ENCODE assay signal across 15 cellular contexts in genomic region chr9:121125590-121125989, GRCh38. TPM values are rescaled to one million over a fixed set of nuclear protein-coding genes. Genes with fewer than 3 reads are reported as not detected.
A peak's percentile ranks its signal among the peaks of the same experiment; 100 is the strongest.
DNase-seq lines count a peak whose midpoint lies in the region; ATAC-seq, FAIRE-seq and TF ChIP-seq lines count a peak whose summit lies in the region.
"Had no signal": no experiment of that assay in that cellular context is flagged by ENCODE, and none has a peak within 500 bp of the region (broad histone marks: within the 10 kb centered on the region; RNA-seq: fewer than 3 reads in every experiment).

No MANE protein-coding gene starts in this region.

- no TSS peak for BruUV-seq in K562 (replicated peaks; lab: Mats Ljungman, UMichigan)

- H3K4me3 ChIP-seq in CD8-positive, alpha-beta T cell (ENCODE audit: low read depth, low read length) = no peak overlapping the region
- H3K4me3 ChIP-seq in K562 = no peak overlapping the region
- H3K4me3 ChIP-seq in neural progenitor cell = no peak overlapping the region
- H3K4me3 ChIP-seq: GM23338 had no signal

- H3K27ac ChIP-seq in CD8-positive, alpha-beta T cell (ENCODE audit: low read depth, low read length) = no peak overlapping the region
- H3K27ac ChIP-seq in K562 (ENCODE audit: extremely low read depth, low read depth, low read length) (no peak overlapping the region), neural progenitor cell (no peak overlapping the region)
- H3K27ac ChIP-seq: C4-2B had no signal

- no peak overlapping the region for H3K27ac Mint-ChIP-seq in activated naive CD8-positive, alpha-beta T cell
- no peak overlapping the region for H3K27ac Mint-ChIP-seq in activated naive CD8-positive, alpha-beta T cell treated with anti-CD3 and anti-CD28 coated beads for 36 hours
- no peak overlapping the region for H3K27ac Mint-ChIP-seq in CD8-positive, alpha-beta T cell
- H3K27ac Mint-ChIP-seq in neural progenitor cell = peak overlapping the region; percentile 17
- H3K27ac Mint-ChIP-seq: GM23338 had no signal

- H3K79me2 ChIP-seq in K562 (ENCODE audit: control insufficient read depth, insufficient read depth, low read length) (peaks cover 9% of the 10 kb centered on the region), neural progenitor cell (ENCODE audit: low read depth) (no peaks in the 10 kb centered on the region)

- 9% methylated on average over 3 of the region's 3 CpGs for WGBS in K562 (ENCODE audit: insufficient coverage, low coverage, missing lambda C conversion rate)

- in situ Hi-C loops in K562 (cut with MboI) = no loop called here

- no peak for TF ChIP-seq RAD21 in K562 (CRISPR knock-in tag; conservative IDR thresholded peaks at IDR 0.05 in 1 of 2, IDR thresholded peaks at IDR 0.05 in 1 of 2)

- peaks cover 32% of the 10 kb centered on the region for H3K36me3 Mint-ChIP-seq in activated naive CD8-positive, alpha-beta T cell
- peaks cover 60% of the 10 kb centered on the region for H3K36me3 Mint-ChIP-seq in activated naive CD8-positive, alpha-beta T cell treated with anti-CD3 and anti-CD28 coated beads for 36 hours
- peaks cover 67% of the 10 kb centered on the region for H3K36me3 Mint-ChIP-seq in CD8-positive, alpha-beta T cell
- H3K36me3 Mint-ChIP-seq in neural progenitor cell = peaks cover 25% of the 10 kb centered on the region

- TF ChIP-seq POLR2A in K562 (conservative IDR thresholded peaks at IDR 0.05) = no peak

- no peaks in the 10 kb centered on the region for H3K9me1 ChIP-seq in K562 (ENCODE audit: control insufficient read depth, insufficient read depth, low read length)

- no peak for TF ChIP-seq CTCF in CD8-positive, alpha-beta T cell (IDR thresholded peaks at IDR 0.05)
- TF ChIP-seq CTCF in K562 (IDR thresholded peaks at IDR 0.05 in 2 of 3, conservative IDR thresholded peaks at IDR 0.05 in 1 of 3; ENCODE audit: insufficient read depth in 2 of 3, low read depth in 1 of 3, low read length in 3 of 3) = no peak
- TF ChIP-seq CTCF in neural progenitor cell (IDR thresholded peaks at IDR 0.05) = no peak

- H3K4me3 Mint-ChIP-seq in activated naive CD8-positive, alpha-beta T cell = peak overlapping the region; percentile 0
- H3K4me3 Mint-ChIP-seq in activated naive CD8-positive, alpha-beta T cell treated with anti-CD3 and anti-CD28 coated beads for 36 hours = no peak overlapping the region
- H3K4me3 Mint-ChIP-seq in CD8-positive, alpha-beta T cell = peak overlapping the region; percentile 52
- H3K4me3 Mint-ChIP-seq in neural progenitor cell = no peak overlapping the region
- H3K4me3 Mint-ChIP-seq: GM23338 had no signal

- H3K9ac ChIP-seq in K562 (ENCODE audit: insufficient read depth in 1 of 2, low read depth in 2 of 2, low read length in 2 of 2) (no peak overlapping the region), neural progenitor cell (no peak overlapping the region)

- DNase-seq in activated naive CD8-positive, alpha-beta T cell treated with anti-CD3 and anti-CD28 coated beads for 36 hours = no peak
- no peak for DNase-seq in CD8-positive, alpha-beta T cell
- DNase-seq in K562 (ENCODE audit: extremely low read depth in 1 of 4, low spot score in 3 of 4) (peak in 1 of 4 experiments; percentile 26), neural progenitor cell (ENCODE audit: low spot score) (no peak), frontal cortex (ENCODE audit: low spot score in 2 of 2) (no peak), putamen (ENCODE audit: low spot score) (no peak)
- DNase-seq: BE2C, DMS 273 treated with DMSO at 0.1 percent for 48 hours, H7, IMR-90 had no signal

- H3K4me2 ChIP-seq in K562 (ENCODE audit: insufficient read depth, low read length) (no peak overlapping the region), neural progenitor cell (no peak overlapping the region)
- H3K4me2 ChIP-seq: GM23338 had no signal

- H2AFZ ChIP-seq in K562 (ENCODE audit: low read depth, low read length) (no peak overlapping the region), neural progenitor cell (replicated peaks) (no peak overlapping the region)
- H2AFZ ChIP-seq: GM23338 had no signal

- POLR2A ChIA-PET in CD8-positive, alpha-beta T cell (lab: Charles Lee) = interaction anchor here (0.8 to 2.1 kb wide), 3 partner anchors 8 to 60 kb away, joined by 3 to 13 read pairs (median 3); no protein-coding TSS in a partner anchor
- POLR2A ChIA-PET in K562 (lab: Yijun Ruan, JAX) = interaction anchor here (1.1 kb wide), 1 partner anchor 51 kb away, joined by 3 read pairs; no protein-coding TSS in a partner anchor

- intact Hi-C loops in CD8-positive, alpha-beta T cell (cut with DNase I, micrococcal nuclease) = no loop called here
- intact Hi-C loops in K562 (cut with micrococcal nuclease) = loop anchor here (10.0 kb wide), 1 partner anchor 141 kb away; no protein-coding TSS in a partner anchor

- H3K9me3 ChIP-seq in CD8-positive, alpha-beta T cell (ENCODE audit: low read length) = no peaks in the 10 kb centered on the region
- H3K9me3 ChIP-seq in K562 (replicated peaks; ENCODE audit: control insufficient read depth, insufficient read depth, low read depth, low read length) (no peaks in the 10 kb centered on the region), neural progenitor cell (ENCODE audit: low read depth) (no peaks in the 10 kb centered on the region)
- H3K9me3 ChIP-seq: BE2C had no signal

- no peaks in the 10 kb centered on the region for H3K27me3 Mint-ChIP-seq in activated naive CD8-positive, alpha-beta T cell
- no peaks in the 10 kb centered on the region for H3K27me3 Mint-ChIP-seq in activated naive CD8-positive, alpha-beta T cell treated with anti-CD3 and anti-CD28 coated beads for 36 hours
- H3K27me3 Mint-ChIP-seq in CD8-positive, alpha-beta T cell (ENCODE audit: low read depth) = no peaks in the 10 kb centered on the region
- H3K27me3 Mint-ChIP-seq in neural progenitor cell (ENCODE audit: insufficient read depth, low read depth) = peaks cover 2% of the 10 kb centered on the region

- no peak for FAIRE-seq in K562 (lab: Jason Lieb, UNC)
- no peak for FAIRE-seq in frontal cortex (lab: Jason Lieb, UNC)
- FAIRE-seq: A204.1, GM18507 had no signal

- TF ChIP-seq EP300 in K562 (IDR thresholded peaks at IDR 0.05; ENCODE audit: low read length) = no peak

- CTCF ChIA-PET in CD8-positive, alpha-beta T cell (lab: Charles Lee) = interaction anchor here (0.8 kb wide), 1 partner anchor 43 kb away, joined by 3 read pairs; no protein-coding TSS in a partner anchor
- CTCF ChIA-PET in K562 (lab: Yijun Ruan, JAX; ENCODE audit: low intra/inter-chr PET ratio) = no interaction called here

- peaks cover 2% of the 10 kb centered on the region for H3F3A ChIP-seq in neural progenitor cell (ENCODE audit: low read depth)

- no peak for ATAC-seq in CD8-positive, alpha-beta T cell
- no peak for ATAC-seq in K562
- ATAC-seq: GM23338 had no signal

- peaks cover 8% of the 10 kb centered on the region for H3K9me3 Mint-ChIP-seq in activated naive CD8-positive, alpha-beta T cell (ENCODE audit: low read depth)
- peaks cover 8% of the 10 kb centered on the region for H3K9me3 Mint-ChIP-seq in activated naive CD8-positive, alpha-beta T cell treated with anti-CD3 and anti-CD28 coated beads for 36 hours
- peaks cover 3% of the 10 kb centered on the region for H3K9me3 Mint-ChIP-seq in CD8-positive, alpha-beta T cell
- peaks cover 12% of the 10 kb centered on the region for H3K9me3 Mint-ChIP-seq in neural progenitor cell

- peaks cover 36% of the 10 kb centered on the region for H3K4me1 ChIP-seq in CD8-positive, alpha-beta T cell (ENCODE audit: insufficient read depth, low read length)
- H3K4me1 ChIP-seq in K562 (replicated peaks in 1 of 2; ENCODE audit: control insufficient read depth in 2 of 2, insufficient read depth in 2 of 2, low read length in 2 of 2) (peaks cover 0 to 5% of the 10 kb centered on the region in 2 experiments; a peak in 2 of 5 replicates), neural progenitor cell (peaks cover 14% of the 10 kb centered on the region)

- peaks cover 80% of the 10 kb centered on the region for H3K4me1 Mint-ChIP-seq in activated naive CD8-positive, alpha-beta T cell (ENCODE audit: low read depth)
- H3K4me1 Mint-ChIP-seq in activated naive CD8-positive, alpha-beta T cell treated with anti-CD3 and anti-CD28 coated beads for 36 hours = peaks cover 50% of the 10 kb centered on the region
- peaks cover 77% of the 10 kb centered on the region for H3K4me1 Mint-ChIP-seq in CD8-positive, alpha-beta T cell (ENCODE audit: low read depth)
- H3K4me1 Mint-ChIP-seq in neural progenitor cell = peaks cover 22% of the 10 kb centered on the region

- no peaks in the 10 kb centered on the region for H3K27me3 ChIP-seq in CD8-positive, alpha-beta T cell (ENCODE audit: insufficient read depth, low read length)
- H3K27me3 ChIP-seq in K562 (ENCODE audit: control insufficient read depth in 2 of 2, insufficient read depth in 2 of 2, low read length in 2 of 2) (no peaks in the 10 kb centered on the region), neural progenitor cell (no peaks in the 10 kb centered on the region)
- H3K27me3 ChIP-seq: BE2C had no signal

- H3K36me3 ChIP-seq in CD8-positive, alpha-beta T cell (ENCODE audit: insufficient read depth, low read length) = no peaks in the 10 kb centered on the region
- peaks cover 22% of the 10 kb centered on the region for H3K36me3 ChIP-seq in K562 (ENCODE audit: control insufficient read depth, insufficient read depth, low read length)
- peaks cover 9% of the 10 kb centered on the region for H3K36me3 ChIP-seq in neural progenitor cell

- H4K20me1 ChIP-seq in K562 (replicated peaks; ENCODE audit: control insufficient read depth, insufficient read depth, low read length) = no peaks in the 10 kb centered on the region
- no peaks in the 10 kb centered on the region for H4K20me1 ChIP-seq in neural progenitor cell (ENCODE audit: low read depth)

RNA-seq across cellular contexts. Expression of gene CNTRL, which starts 50.8 kb away (rescaled TPM):
- 10 to 100 TPM; 57.1 to 58.0 TPM for total RNA-seq in activated naive CD8-positive, alpha-beta T cell treated with anti-CD3 and anti-CD28 coated beads for 36 hours
- 10 to 100 TPM; 29.8 to 30.8 TPM for total RNA-seq in CD8-positive, alpha-beta T cell
- total RNA-seq in K562 (2011; cell fraction: chromatin; rRNA removed; ENCODE audit: low replicate concordance) = 21.2 and 121 TPM in 2 replicates
- total RNA-seq in K562 (2011; cell fraction: nucleolus; rRNA removed) = 6.3 and 12.8 TPM in 2 replicates
- total RNA-seq in K562 (2011; cell fraction: nucleoplasm; rRNA removed) = 24.6 and 27.5 TPM in 2 replicates
- total RNA-seq in K562 (2014; rRNA removed) (16.9 and 18.3 TPM in 2 replicates), K562 (2014; rRNA removed; fragmentation: Illumina TruSeq; extraction: Trizol) (28.9 and 34.2 TPM in 2 replicates), K562 (2015; rRNA removed; fragmentation: Illumina TruSeq; extraction: Trizol) (25.8 and 27.3 TPM in 2 replicates), K562 (2021) (19.0 and 20.5 TPM in 2 replicates), neural progenitor cell (ENCODE audit: low replicate concordance) (29.2 and 45.4 TPM in 2 replicates), frontal cortex (14.7 TPM)
- polyA plus RNA-seq in K562 (2011; rRNA removed) (25.4 and 28.0 TPM in 2 replicates), K562 (2014; fragmentation: Illumina TruSeq; extraction: Trizol) (22.2 and 24.0 TPM in 2 replicates), K562 (2014; fragmentation: Nextera tagmentation; extraction: Ambion mirVana) (10 to 100 TPM in 1 of 2 experiments, 1 to 10 TPM in 1; 9.2 to 10.5 TPM), K562 (2014; rRNA removed) (16.1 and 19.1 TPM in 2 replicates)
- 9.7 and 12.7 TPM in 2 replicates for polyA plus RNA-seq in K562 (2011; cell fraction: cytosol; rRNA removed)
- polyA plus RNA-seq in K562 (2011; cell fraction: nucleus; rRNA removed) = 28.5 and 31.2 TPM in 2 replicates
- 15.4 and 26.7 TPM in 2 replicates for polyA plus RNA-seq in K562 (2012)
- polyA minus RNA-seq in K562 (2011; rRNA and poly(A)+ RNA removed) = 39.5 and 47.9 TPM in 2 replicates
- 15.1 and 15.9 TPM in 2 replicates for polyA minus RNA-seq in K562 (2011; cell fraction: cytosol; rRNA and poly(A)+ RNA removed)
- polyA minus RNA-seq in K562 (2011; cell fraction: nucleus; rRNA and poly(A)+ RNA removed) = 24.4 and 48.9 TPM in 2 replicates

Comparison
In these comparisons a context has a peak if more than half of its experiments do, and no peak if none do; other contexts are left out.
1. H3K4me3 Mint-ChIP-seq: peak in activated naive CD8-positive, alpha-beta T cell (single experiment) and CD8-positive, alpha-beta T cell (single experiment); none in activated naive CD8-positive, alpha-beta T cell treated with anti-CD3 and anti-CD28 coated beads for 36 hours (single experiment) and neural progenitor cell (single experiment).